8 cellular contexts compared by ENCODE assay signal in genomic region chr20:53623454-53624206, GRCh38. TPM values are rescaled to one million over a fixed set of nuclear protein-coding genes. Genes with fewer than 3 reads are reported as not detected.
DNase-seq lines count a peak whose midpoint lies in the region; ATAC-seq lines count a peak whose summit lies in the region.

No MANE protein-coding gene starts in this region.

- H3K27me3 ChIP-seq in ACC112 (ENCODE audit: insufficient read depth, low read length), result no peaks in the 10 kb centered on the region

- H3K79me2 ChIP-seq in ACC112 (ENCODE audit: control insufficient read depth, insufficient read depth, low read length, unreplicated experiment), result no peaks in the 10 kb centered on the region

- H3K36me3 ChIP-seq in ACC112 (ENCODE audit: insufficient read depth, low read length), result no peaks in the 10 kb centered on the region

- ATAC-seq in GM18520 (IDR thresholded peaks at IDR 0.05; ENCODE audit: unreplicated experiment), result peak; percentile 41
- ATAC-seq in HG02970 (IDR thresholded peaks at IDR 0.05; ENCODE audit: low FRiP score, unreplicated experiment), result no peak

- H3K27ac ChIP-seq in ACC112 (ENCODE audit: low read depth, low read length), result peak overlapping the region; percentile 96

- peak; percentile 64 for DNase-seq in HT1080 (ENCODE audit: low read depth)
- peak; percentile 92 for DNase-seq in SK-MEL-5 (ENCODE audit: low read depth, low spot score)
- peak; percentile 84 for DNase-seq in astrocyte of the hippocampus (ENCODE audit: low read depth, low spot score)
- peak; percentile 32 to 47 for DNase-seq in hippocampal formation (lab: John Stamatoyannopoulos, UW)
- DNase-seq in pulmonary artery endothelial cell (ENCODE audit: low read depth, low spot score), result peak; percentile 37

- H2AFZ ChIP-seq in ACC112 (ENCODE audit: low read length, unreplicated experiment), result peak overlapping the region; percentile 92

- H3K4me1 ChIP-seq in ACC112 (ENCODE audit: control insufficient read depth, insufficient read depth, low read length, unreplicated experiment), result peaks cover 32% of the 10 kb centered on the region

- in situ Hi-C loops in SK-MEL-5 (cut with HindIII; ENCODE audit: low pct_unique_long_range_greater_than_20kb, low sequenced_read_pairs), result no loop called here

- H3K4me3 ChIP-seq in ACC112 (ENCODE audit: low read depth, low read length), result peak overlapping the region; percentile 66

RNA-seq across cellular contexts. Expression of gene ZNF217, which starts 30.0 kb away (rescaled TPM):
- total RNA-seq in HT1080 (2014; rRNA removed; shearing (Covaris generic)), result 11.7 and 15.8 TPM in 2 replicates
- polyA plus RNA-seq in HT1080 (2015; cell fraction: cytosol; rRNA removed), result 24.2 and 31.5 TPM in 2 replicates
- 69.5 and 71.3 TPM in 2 replicates for polyA plus RNA-seq in HT1080 (2015; cell fraction: nucleus; rRNA removed)
- total RNA-seq in SK-MEL-5 (2014; rRNA removed; shearing (Covaris generic)), result 13.9 and 16.0 TPM in 2 replicates
- 18.4 and 26.7 TPM in 2 replicates for polyA plus RNA-seq in SK-MEL-5 (2015; cell fraction: cytosol; rRNA removed)
- 21.8 and 28.2 TPM in 2 replicates for polyA plus RNA-seq in SK-MEL-5 (2015; cell fraction: nucleus; rRNA removed)
- 18.5 and 21.6 TPM in 2 replicates for total RNA-seq in pulmonary artery endothelial cell

Comparison
In these comparisons a context has a peak if more than half of its experiments do, and no peak if none do; other contexts are left out.
1. DNase-seq: peak in every context shown above with its lines; median percentile 92 in SK-MEL-5; 84 in astrocyte of the hippocampus; 64 in HT1080; 40 in hippocampal formation; 37 in pulmonary artery endothelial cell.